Comparison of ENCODE assay signal across 22 cellular contexts in the genomic region with DNA sequence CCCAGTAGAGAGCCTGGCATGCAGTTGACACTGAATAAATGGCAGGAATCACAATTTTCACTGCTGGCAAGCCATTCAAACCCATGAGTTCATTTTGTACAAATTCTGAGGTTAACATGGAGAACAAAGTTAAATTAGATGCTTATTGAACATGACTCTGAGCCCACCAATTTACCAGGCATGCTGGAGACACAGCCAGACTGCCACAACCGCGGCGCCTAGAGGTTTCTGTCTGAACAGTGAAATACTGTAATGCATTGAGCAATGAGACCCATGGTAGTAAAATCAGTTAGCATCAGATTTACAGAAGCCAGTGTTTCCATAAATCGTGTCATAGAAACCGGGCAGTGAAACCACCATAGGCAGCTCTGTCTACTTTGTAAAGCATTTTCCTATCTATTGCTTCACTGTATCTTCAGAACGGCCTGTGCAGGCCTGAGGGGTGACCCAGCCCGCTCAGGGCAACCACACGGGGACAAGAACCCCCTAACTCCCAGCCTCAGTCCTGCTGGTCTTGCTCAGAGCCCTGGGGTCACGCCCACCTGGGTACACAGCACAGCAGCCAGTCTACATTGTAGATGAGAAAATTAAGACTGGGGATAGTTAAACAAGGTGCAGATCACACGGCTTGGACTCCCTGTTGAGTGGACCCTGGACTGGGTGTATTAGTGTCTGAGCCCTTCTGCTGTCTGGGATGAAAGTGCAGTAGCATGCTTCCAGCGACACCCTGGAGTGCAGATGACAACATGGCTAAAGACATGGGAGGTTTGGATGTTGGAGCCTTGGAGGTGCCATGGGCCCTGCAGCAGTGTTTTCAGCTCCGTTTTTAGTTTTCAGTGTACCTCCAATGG. TPM values are rescaled to one million over a fixed set of nuclear protein-coding genes. Genes with fewer than 3 reads are reported as not detected.
DNase-seq lines count a peak whose midpoint lies in the region; ATAC-seq, FAIRE-seq and TF ChIP-seq lines count a peak whose summit lies in the region.
"Had no signal": no experiment of that assay in that cellular context is flagged by ENCODE, and none has a peak within 500 bp of the region (broad histone marks: within the 10 kb centered on the region; RNA-seq: fewer than 3 reads in every experiment).

No MANE protein-coding gene starts in this region.

- no TSS peak for BruUV-seq in HepG2 (replicated peaks; lab: Mats Ljungman, UMichigan)

- H3K9ac ChIP-seq in HepG2 (ENCODE audit: insufficient read depth, low read depth, low read length) (no peak overlapping the region), mucosa of rectum (ENCODE audit: low read depth in 1 of 2, low read length in 2 of 2) (no peak overlapping the region)

- no peak overlapping the region for H3K4me2 ChIP-seq in HepG2 (ENCODE audit: low read depth, low read length)

- POLR2A ChIA-PET in HepG2 (lab: Yijun Ruan, JAX), result no interaction called here

- 9% methylated on average over 4 of the region's 12 CpGs for WGBS in HepG2 (ENCODE audit: low lambda C conversion rate)
- 74% methylated on average over 9 of the region's 12 CpGs for WGBS in right lobe of liver (ENCODE audit: insufficient coverage, low coverage, low lambda C conversion rate, missing lambda C conversion rate)
- 92 to 93% methylated on average over 12 of the region's 12 CpGs for WGBS in tibial nerve, 2 donors

- ATAC-seq in HepG2, result peak; percentile 69
- no peak for ATAC-seq in right lobe of liver
- ATAC-seq in HG03460 (IDR thresholded peaks at IDR 0.05; ENCODE audit: unreplicated experiment), result no peak
- ATAC-seq: heart left ventricle; stimulated activated effector memory CD8-positive, alpha-beta T cell treated with anti-CD3 and anti-CD28 coated beads, Interleukin-12 subunit alpha, Interleukin-12 subunit beta, amount 100 ng/mL, for 72 hours had no signal

- intact Hi-C loops in HepG2 (cut with micrococcal nuclease; ENCODE audit: unreplicated experiment) (no loop called here), right lobe of liver (cut with DNase I) (no loop called here), ascending aorta (cut with DNase I) (no loop called here)

- CTCF ChIA-PET in HepG2 (lab: Yijun Ruan, JAX; ENCODE audit: low intra/inter-chr PET ratio, low total read pairs), result no interaction called here

- H3K4me3 ChIP-seq in HepG2 (replicated peaks in 1 of 3; ENCODE audit: insufficient read depth in 1 of 3, low read depth in 2 of 3, low read length in 3 of 3) (no peak overlapping the region), right lobe of liver (no peak overlapping the region), ascending aorta (no peak overlapping the region), mucosa of rectum (ENCODE audit: low read length in 2 of 2) (no peak overlapping the region), tibial nerve (no peak overlapping the region)
- H3K4me3 ChIP-seq: heart left ventricle, SJSA1, testis had no signal

- H3K9me3 ChIP-seq in HepG2 (ENCODE audit: low read length) (no peaks in the 10 kb centered on the region), right lobe of liver (no peaks in the 10 kb centered on the region), ascending aorta (no peaks in the 10 kb centered on the region), mucosa of rectum (ENCODE audit: control insufficient read depth in 2 of 2, low read length in 2 of 2) (peaks cover 0 to 3% of the 10 kb centered on the region in 2 donors), tibial nerve (peaks cover 0 to 3% (median 0%) of the 10 kb centered on the region in 4 donors)
- H3K9me3 ChIP-seq: SJSA1, testis had no signal

- H3K27me3 ChIP-seq in HepG2 (ENCODE audit: control insufficient read depth in 1 of 2, insufficient read depth in 2 of 2, low read length in 2 of 2) (peaks cover 3 to 5% of the 10 kb centered on the region in 2 experiments; a peak in 3 of 5 replicates), right lobe of liver (no peaks in the 10 kb centered on the region), ascending aorta (no peaks in the 10 kb centered on the region), mucosa of rectum (ENCODE audit: control insufficient read depth in 2 of 2, insufficient read depth in 2 of 2, low read length in 2 of 2) (no peaks in the 10 kb centered on the region), tibial nerve (no peaks in the 10 kb centered on the region)
- H3K27me3 ChIP-seq: heart left ventricle, SJSA1, testis had no signal

- TF ChIP-seq EP300 in HepG2 (IDR thresholded peaks at IDR 0.05; ENCODE audit: low read depth in 2 of 2, low read length in 2 of 2), result no peak
- TF ChIP-seq EP300 in HepG2 (CRISPR knock-in tag; IDR thresholded peaks at IDR 0.05; ENCODE audit: borderline replicate concordance), result no peak
- no peak for TF ChIP-seq EP300 in tibial nerve (IDR thresholded peaks at IDR 0.05)

- TF ChIP-seq CTCF in HepG2 (CRISPR knock-in tag; IDR thresholded peaks at IDR 0.05), result no peak
- TF ChIP-seq CTCF in right lobe of liver (IDR thresholded peaks at IDR 0.05), result no peak
- TF ChIP-seq CTCF in ascending aorta (IDR thresholded peaks at IDR 0.05), result no peak
- no peak for TF ChIP-seq CTCF in tibial nerve (IDR thresholded peaks at IDR 0.05)

- H4K20me1 ChIP-seq in HepG2 (ENCODE audit: insufficient read depth, low read length), result no peaks in the 10 kb centered on the region

- DNase-seq in HepG2 (ENCODE audit: low spot score) (no peak), right lobe of liver (no peak), ascending aorta (ENCODE audit: low spot score in 2 of 2) (no peak), NCI-H345 (lab: John Stamatoyannopoulos, UW) (no peak), tibial nerve (ENCODE audit: low spot score in 2 of 2) (no peak), NCI-H2196 treated with DMSO at 0.1 percent for 48 hours (lab: John Stamatoyannopoulos, UW; ENCODE audit: unreplicated experiment) (no peak)
- DNase-seq: 8988T; activated CD4-positive, alpha-beta T cell treated with anti-CD3 and anti-CD28 coated beads for 4 hours; activated naive CD4-positive, alpha-beta T cell treated with anti-CD3 and anti-CD28 coated beads, Interleukin-2, amount 50 U/mL, for 16 hours; AML-193; caudate nucleus; heart left ventricle; NCI-H1436 treated with DMSO at 0.1 percent for 48 hours; NCI-H2171; stimulated activated CD4-positive, alpha-beta T cell treated with anti-CD3 and anti-CD28 coated beads, Interleukin-2, amount 100 ng/mL, for 24 hours; T-helper 1 cell; testis had no signal

- H3K4me1 ChIP-seq in HepG2 (ENCODE audit: insufficient read depth, low read length), result no peaks in the 10 kb centered on the region
- peaks cover 0 to 25% (median 10%) of the 10 kb centered on the region in 4 donors for H3K4me1 ChIP-seq in right lobe of liver
- peaks cover 13 to 48% of the 10 kb centered on the region in 2 donors for H3K4me1 ChIP-seq in ascending aorta
- H3K4me1 ChIP-seq in mucosa of rectum (ENCODE audit: control insufficient read depth in 2 of 2, insufficient read depth in 2 of 2, low read length in 2 of 2), result peaks cover 19% of the 10 kb centered on the region in 2 donors
- H3K4me1 ChIP-seq in tibial nerve, result peaks cover 0 to 64% (median 25%) of the 10 kb centered on the region in 4 donors

- no peaks in the 10 kb centered on the region for H3K36me3 ChIP-seq in HepG2 (replicated peaks in 1 of 2; ENCODE audit: control insufficient read depth in 1 of 2, insufficient read depth in 2 of 2, low read length in 2 of 2)
- H3K36me3 ChIP-seq in right lobe of liver, result peaks cover 0 to 5% (median 0%) of the 10 kb centered on the region in 4 donors
- no peaks in the 10 kb centered on the region for H3K36me3 ChIP-seq in ascending aorta
- peaks cover 19 to 22% of the 10 kb centered on the region in 2 donors for H3K36me3 ChIP-seq in mucosa of rectum (ENCODE audit: control insufficient read depth in 2 of 2, insufficient read depth in 2 of 2, low read length in 2 of 2)
- no peaks in the 10 kb centered on the region for H3K36me3 ChIP-seq in tibial nerve

- no peak for TF ChIP-seq RAD21 in HepG2 (CRISPR knock-in tag; IDR thresholded peaks at IDR 0.05)

- no peak overlapping the region for H2AFZ ChIP-seq in HepG2 (ENCODE audit: low read length)

- in situ Hi-C loops in HepG2 (cut with HindIII; ENCODE audit: extremely low pct_ligation_motif_present, low pct_unique_long_range_greater_than_20kb), result no loop called here

- FAIRE-seq in HepG2 (lab: Jason Lieb, UNC), result no peak
- FAIRE-seq: endothelial cell of umbilical vein had no signal

- no peaks in the 10 kb centered on the region for H3K79me2 ChIP-seq in HepG2 (ENCODE audit: insufficient read depth, low read length)

- no peak for TF ChIP-seq POLR2A in HepG2 (IDR thresholded peaks at IDR 0.05; ENCODE audit: insufficient read depth in 1 of 2, low read depth in 2 of 2, low read length in 2 of 2)
- TF ChIP-seq POLR2A in right lobe of liver (IDR thresholded peaks at IDR 0.05), result no peak
- TF ChIP-seq POLR2A in tibial nerve (IDR thresholded peaks at IDR 0.05), result no peak

- H3K27ac ChIP-seq in HepG2 (ENCODE audit: extremely low read length, insufficient read depth, low read length) (no peak overlapping the region), right lobe of liver (no peak overlapping the region), ascending aorta (peak overlapping the region; percentile 31 to 80), mucosa of rectum (ENCODE audit: low read depth in 2 of 2, low read length in 2 of 2) (peak overlapping the region; percentile 10 to 32), tibial nerve (no peak overlapping the region)
- H3K27ac ChIP-seq: SJSA1, testis had no signal

RNA-seq across cellular contexts. Expression of a gene that starts 44.2 kb away (rescaled TPM):
- total RNA-seq in HepG2 (2016; rRNA removed; fragmentation: Illumina TruSeq; extraction: Trizol) (not detected in 2 replicates), right lobe of liver (100 to 1,000 TPM in 5 of 6 experiments, 10 to 100 TPM in 1; 97.0 to 168 (median 115) TPM), ascending aorta (101 TPM), tibial nerve (10 to 100 TPM; 67.5 to 96.6 (median 86.1) TPM)
- total RNA-seq in HepG2 (2016; cell fraction: cytosol; rRNA removed; fragmentation: Illumina TruSeq; extraction: Trizol; ENCODE audit: low read depth), result not detected in 2 replicates
- not detected in 2 replicates for total RNA-seq in HepG2 (2016; cell fraction: insoluble cytoplasmic fraction; rRNA removed; fragmentation: Illumina TruSeq; extraction: Trizol)
- not detected in 2 replicates for total RNA-seq in HepG2 (2016; cell fraction: membrane; rRNA removed; fragmentation: Illumina TruSeq; extraction: Trizol)
- not detected in 2 replicates for total RNA-seq in HepG2 (2016; cell fraction: nucleus; rRNA removed; fragmentation: Illumina TruSeq; extraction: Trizol)
- polyA plus RNA-seq in HepG2 (2011; rRNA removed), result not detected in 2 replicates
- 0.08 TPM in 1 of 2 replicates, not detected in the other for polyA plus RNA-seq in HepG2 (2011; cell fraction: cytosol; rRNA removed)
- 0.09 TPM in 1 of 2 replicates, not detected in the other for polyA plus RNA-seq in HepG2 (2011; cell fraction: nucleus; rRNA removed)
- polyA plus RNA-seq in HepG2 (2012), result 0.04 TPM in 1 of 2 replicates, not detected in the other
- polyA plus RNA-seq in HepG2 (2016; cell fraction: cytosol; fragmentation: Illumina TruSeq; extraction: Trizol; ENCODE audit: low read depth), result not detected in 2 replicates
- not detected in 2 replicates for polyA plus RNA-seq in HepG2 (2016; cell fraction: insoluble cytoplasmic fraction; fragmentation: Illumina TruSeq; extraction: Trizol; ENCODE audit: low read depth)
- polyA plus RNA-seq in HepG2 (2016; cell fraction: membrane; fragmentation: Illumina TruSeq; extraction: Trizol; ENCODE audit: low read depth), result not detected in 2 replicates
- polyA plus RNA-seq in HepG2 (2016; cell fraction: nucleus; fragmentation: Illumina TruSeq; extraction: Trizol; ENCODE audit: insufficient read depth, low read depth), result not detected in 2 replicates
- 47.9 TPM in 1 of 2 replicates, not detected in the other for polyA minus RNA-seq in HepG2 (2011; rRNA and poly(A)+ RNA removed; ENCODE audit: low replicate concordance)
- 0.26 TPM in 1 of 2 replicates, not detected in the other for polyA minus RNA-seq in HepG2 (2011; cell fraction: cytosol; rRNA and poly(A)+ RNA removed)
- 0.12 and 0.52 TPM in 2 replicates for polyA minus RNA-seq in HepG2 (2011; cell fraction: nucleus; rRNA and poly(A)+ RNA removed)

Comparison
In these comparisons a context has a peak if more than half of its experiments do, and no peak if none do; other contexts are left out.
1. RNA of a gene that starts 44.2 kb away (total RNA-seq): 97.0 to 168 TPM in right lobe of liver, 101 TPM in ascending aorta (single experiment) and 67.5 to 96.6 TPM in tibial nerve; not detected in HepG2; every median in the first group is over 10 times any median in the second.
2. H3K27ac ChIP-seq: peak in ascending aorta (2 of 2) and mucosa of rectum (2 of 2); none in HepG2 (single experiment), right lobe of liver (0 of 3) and tibial nerve (0 of 4).